Comparison of ENCODE assay signal across 12 cellular contexts in genomic region chr3:133620066-133620784, GRCh38. TPM values are rescaled to one million over a fixed set of nuclear protein-coding genes. Genes with fewer than 3 reads are reported as not detected.
DNase-seq lines count a peak whose midpoint lies in the region; ATAC-seq and TF ChIP-seq lines count a peak whose summit lies in the region.
"Had no signal": no experiment of that assay in that cellular context is flagged by ENCODE, and none has a peak within 500 bp of the region (broad histone marks: within the 10 kb centered on the region; RNA-seq: fewer than 3 reads in every experiment).

No MANE protein-coding gene starts in this region.

- no peak overlapping the region for H3K4me3 ChIP-seq in OCI-LY1 (ENCODE audit: low read depth, low read length, poor library complexity, severe bottlenecking)
- H3K4me3 ChIP-seq: coronary artery had no signal

- H3K36me3 ChIP-seq in OCI-LY1 (ENCODE audit: insufficient read depth, low read length): peaks cover 90% of the 10 kb centered on the region

- peaks cover 19% of the 10 kb centered on the region for H3K4me1 ChIP-seq in OCI-LY1 (ENCODE audit: insufficient read depth, low read length, severe bottlenecking)

- H3K27ac Mint-ChIP-seq in progenitor cell of endocrine pancreas: no peak overlapping the region
- H3K27ac Mint-ChIP-seq: type B pancreatic cell had no signal

- DNase-seq in ecto neural progenitor cell (ENCODE audit: low spot score) (no peak), hypothalamus (lab: John Stamatoyannopoulos, UW) (no peak), progenitor cell of endocrine pancreas (ENCODE audit: low spot score, unreplicated experiment) (no peak)
- DNase-seq in activated effector memory CD4-positive, alpha-beta T cell treated with anti-CD3 and anti-CD28 coated beads, Interleukin-2, amount 50 U/mL, for 16 hours: no peak
- DNase-seq: naive thymus-derived CD8-positive, alpha-beta T cell; stimulated activated CD4-positive, alpha-beta T cell treated with anti-CD3 and anti-CD28 coated beads, Interleukin-1b, Interleukin-23, amount 100 ng/mL, for 48 hours had no signal

- peaks cover 25% of the 10 kb centered on the region for H3K36me3 Mint-ChIP-seq in progenitor cell of endocrine pancreas (ENCODE audit: insufficient read depth)

- H3K27me3 ChIP-seq in OCI-LY1 (ENCODE audit: insufficient read depth, low read length): no peaks in the 10 kb centered on the region

- no peak overlapping the region for H3K9ac ChIP-seq in OCI-LY1 (ENCODE audit: low read length)

- no peaks in the 10 kb centered on the region for H3K4me1 Mint-ChIP-seq in progenitor cell of endocrine pancreas (ENCODE audit: low read depth)

- H2AFZ ChIP-seq in OCI-LY1 (ENCODE audit: low read length): no peak overlapping the region

- no peak overlapping the region for H3K4me3 Mint-ChIP-seq in progenitor cell of endocrine pancreas (ENCODE audit: low read depth)
- H3K4me3 Mint-ChIP-seq: naive thymus-derived CD8-positive, alpha-beta T cell; type B pancreatic cell had no signal

- ATAC-seq in GM18502 (IDR thresholded peaks at IDR 0.05; ENCODE audit: poor library complexity, unreplicated experiment) (peak; percentile 99), GM19438 (IDR thresholded peaks at IDR 0.05; ENCODE audit: low read depth, unreplicated experiment) (peak; percentile 99), HG02943 (IDR thresholded peaks at IDR 0.05; ENCODE audit: low read depth, unreplicated experiment) (peak; percentile 99)
- ATAC-seq: naive thymus-derived CD8-positive, alpha-beta T cell had no signal

- H3F3A ChIP-seq in OCI-LY1 (ENCODE audit: insufficient read depth, low read length): 0 out of 2 replicates have a peak, but pooled peaks cover 3% of the 10 kb centered on the region

- H3K27ac ChIP-seq in OCI-LY1 (ENCODE audit: low read depth, low read length, poor library complexity, severe bottlenecking): peak overlapping the region; percentile 59
- H3K27ac ChIP-seq: coronary artery had no signal

- H3K9me3 Mint-ChIP-seq in progenitor cell of endocrine pancreas (ENCODE audit: low read depth): no peaks in the 10 kb centered on the region
- H3K9me3 Mint-ChIP-seq: naive thymus-derived CD8-positive, alpha-beta T cell; type B pancreatic cell had no signal

- H3K9me2 ChIP-seq in OCI-LY1 (ENCODE audit: low read depth, low read length): no peaks in the 10 kb centered on the region

- H3K27me3 Mint-ChIP-seq in progenitor cell of endocrine pancreas: no peaks in the 10 kb centered on the region
- H3K27me3 Mint-ChIP-seq: naive thymus-derived CD8-positive, alpha-beta T cell; type B pancreatic cell had no signal

- TF ChIP-seq CTCF in OCI-LY1 (IDR thresholded peaks at IDR 0.05; ENCODE audit: low read length) (no peak), progenitor cell of endocrine pancreas (IDR thresholded peaks at IDR 0.05; ENCODE audit: unreplicated experiment) (no peak)

- H4K20me1 ChIP-seq in OCI-LY1 (ENCODE audit: insufficient read depth, low read length): no peaks in the 10 kb centered on the region

- H3K4me2 ChIP-seq in OCI-LY1 (ENCODE audit: low read length): peak overlapping the region; percentile 9; the same call in 1 of the 2 replicates

- H3K9me3 ChIP-seq in OCI-LY1 (ENCODE audit: low read length): no peaks in the 10 kb centered on the region

- no peaks in the 10 kb centered on the region for H3K79me2 ChIP-seq in OCI-LY1 (ENCODE audit: insufficient read depth, low read length)

RNA-seq across cellular contexts. Expression of gene TOPBP1, which starts 41.5 kb away (rescaled TPM):
- total RNA-seq in progenitor cell of endocrine pancreas: 51.8 and 56.9 TPM in 2 replicates

RNA-seq across cellular contexts. Expression of gene CDV3, which starts 46.7 kb away (rescaled TPM):
- 175 and 177 TPM in 2 replicates for total RNA-seq in progenitor cell of endocrine pancreas
